ENCODE assay signal across 18 cellular contexts in genomic region chr2:44834656-44835055, GRCh38.
DNase-seq lines count a peak whose midpoint lies in the region; ATAC-seq and TF ChIP-seq lines count a peak whose summit lies in the region.
"Had no signal": no experiment of that assay in that cellular context is flagged by ENCODE, and none has a peak within 500 bp of the region (broad histone marks: within the 10 kb centered on the region; RNA-seq: fewer than 3 reads in every experiment).

No MANE protein-coding gene starts in this region.

- no peaks in the 10 kb centered on the region for H3K36me3 ChIP-seq in WERI-Rb-1

- intact Hi-C loops in activated CD4-positive, alpha-beta T cell treated with anti-CD3 and anti-CD28 coated beads for 36 hours (cut with DNase I, micrococcal nuclease): loop anchor here in 1 of 2 experiments (10.0 kb wide), 2 partner anchors 470 to 730 kb away; partner anchors contain the start of genes CAMKMT and PREPL
- intact Hi-C loops in activated CD4-positive, alpha-beta T cell treated with anti-CD3 and anti-CD28 coated beads, Interleukin-2, amount 10 ng/mL, durations not matched to agents 24 days and 14 days (cut with micrococcal nuclease): loop anchor here (10.0 kb wide), 1 partner anchor 260 kb away; no protein-coding TSS in a partner anchor

- CTCF ChIA-PET in activated CD4-positive, alpha-beta T cell treated with anti-CD3 and anti-CD28 coated beads for 36 hours (lab: Charles Lee): no interaction called here

- no peaks in the 10 kb centered on the region for H3K9me3 Mint-ChIP-seq in activated CD4-positive, alpha-beta T cell treated with anti-CD3 and anti-CD28 coated beads for 36 hours (ENCODE audit: low read depth)
- H3K9me3 Mint-ChIP-seq in activated CD4-positive, alpha-beta T cell treated with anti-CD3 and anti-CD28 coated beads, Interleukin-2, amount 10 ng/mL, durations not matched to agents 24 days and 14 days: peaks cover 7% of the 10 kb centered on the region
- H3K9me3 Mint-ChIP-seq in nephron progenitor cell: peaks cover 11% of the 10 kb centered on the region
- peaks cover 10% of the 10 kb centered on the region for H3K9me3 Mint-ChIP-seq in stimulated activated memory B cell treated with anti-CD40 and anti-IgM and Interleukin-4, amounts not matched to agents 10 μg/mL and 1 μg/mL and 100 μg/mL, for 72 hours
- H3K9me3 Mint-ChIP-seq: GM23338 had no signal

- peaks cover 11% of the 10 kb centered on the region for H3K9me3 ChIP-seq in WERI-Rb-1 (ENCODE audit: severe bottlenecking)

- TF ChIP-seq CTCF in GM12865 (IDR thresholded peaks at IDR 0.05; ENCODE audit: insufficient read depth, low read depth, low read length, missing control alignments) (no peak), WERI-Rb-1 (IDR thresholded peaks at IDR 0.05; ENCODE audit: low read depth, low read length) (no peak), nephron progenitor cell (IDR thresholded peaks at IDR 0.05) (no peak)

- POLR2A ChIA-PET in activated CD4-positive, alpha-beta T cell treated with anti-CD3 and anti-CD28 coated beads for 36 hours (lab: Charles Lee): no interaction called here

- H3K4me3 ChIP-seq in GM12865 (ENCODE audit: low read depth, low read length) (no peak overlapping the region), WERI-Rb-1 (ENCODE audit: low read depth, low read length) (no peak overlapping the region)
- H3K4me3 ChIP-seq: GM23338 had no signal

- no peaks in the 10 kb centered on the region for H3K36me3 Mint-ChIP-seq in activated CD4-positive, alpha-beta T cell treated with anti-CD3 and anti-CD28 coated beads for 36 hours (ENCODE audit: low read depth)
- H3K36me3 Mint-ChIP-seq in activated CD4-positive, alpha-beta T cell treated with anti-CD3 and anti-CD28 coated beads, Interleukin-2, amount 10 ng/mL, durations not matched to agents 24 days and 14 days (ENCODE audit: low read depth): no peaks in the 10 kb centered on the region
- H3K36me3 Mint-ChIP-seq in nephron progenitor cell (ENCODE audit: low read depth): no peaks in the 10 kb centered on the region
- peaks cover 12% of the 10 kb centered on the region for H3K36me3 Mint-ChIP-seq in stimulated activated memory B cell treated with anti-CD40 and anti-IgM and Interleukin-4, amounts not matched to agents 10 μg/mL and 1 μg/mL and 100 μg/mL, for 72 hours
- H3K36me3 Mint-ChIP-seq: CD4-positive, CD25-positive, alpha-beta regulatory T cell; CD8-positive, alpha-beta memory T cell had no signal

- peaks cover 8% of the 10 kb centered on the region for H3K27me3 Mint-ChIP-seq in activated CD4-positive, alpha-beta T cell treated with anti-CD3 and anti-CD28 coated beads for 36 hours
- H3K27me3 Mint-ChIP-seq in activated CD4-positive, alpha-beta T cell treated with anti-CD3 and anti-CD28 coated beads, Interleukin-2, amount 10 ng/mL, durations not matched to agents 24 days and 14 days: no peaks in the 10 kb centered on the region
- peaks cover 51% of the 10 kb centered on the region for H3K27me3 Mint-ChIP-seq in nephron progenitor cell (ENCODE audit: low read depth, poor library complexity)
- H3K27me3 Mint-ChIP-seq in stimulated activated memory B cell treated with anti-CD40 and anti-IgM and Interleukin-4, amounts not matched to agents 10 μg/mL and 1 μg/mL and 100 μg/mL, for 72 hours: no peaks in the 10 kb centered on the region
- H3K27me3 Mint-ChIP-seq: CD4-positive, CD25-positive, alpha-beta regulatory T cell had no signal

- H3K27me3 ChIP-seq in WERI-Rb-1 (ENCODE audit: insufficient read depth, low read depth, severe bottlenecking): no peaks in the 10 kb centered on the region

- peak overlapping the region; percentile 15 for H3K27ac Mint-ChIP-seq in activated CD4-positive, alpha-beta T cell treated with anti-CD3 and anti-CD28 coated beads for 36 hours
- no peak overlapping the region for H3K27ac Mint-ChIP-seq in activated CD4-positive, alpha-beta T cell treated with anti-CD3 and anti-CD28 coated beads, Interleukin-2, amount 10 ng/mL, durations not matched to agents 24 days and 14 days
- H3K27ac Mint-ChIP-seq in nephron progenitor cell: peak overlapping the region; percentile 8
- H3K27ac Mint-ChIP-seq in stimulated activated memory B cell treated with anti-CD40 and anti-IgM and Interleukin-4, amounts not matched to agents 10 μg/mL and 1 μg/mL and 100 μg/mL, for 72 hours: no peak overlapping the region
- H3K27ac Mint-ChIP-seq: B cell; CD4-positive, CD25-positive, alpha-beta regulatory T cell; CD8-positive, alpha-beta memory T cell; GM23338 had no signal

- no peak for DNase-seq in activated CD4-positive, alpha-beta T cell treated with anti-CD3 and anti-CD28 coated beads for 36 hours
- DNase-seq in activated CD4-positive, alpha-beta T cell treated with anti-CD3 and anti-CD28 coated beads, Interleukin-2, amount 10 ng/mL, durations not matched to agents 24 days and 14 days: no peak
- DNase-seq in GM12865 (ENCODE audit: low read depth) (peak; percentile 53), WERI-Rb-1 (peak; percentile 54), nephron progenitor cell (no peak)
- DNase-seq: C1 segment of cervical spinal cord; CD4-positive, CD25-positive, alpha-beta regulatory T cell; CD8-positive, alpha-beta memory T cell; COR-L47; DMS153; DMS79; GDM1; HCEC 1CT had no signal

- H3K4me3 Mint-ChIP-seq in activated CD4-positive, alpha-beta T cell treated with anti-CD3 and anti-CD28 coated beads for 36 hours: no peak overlapping the region
- no peak overlapping the region for H3K4me3 Mint-ChIP-seq in activated CD4-positive, alpha-beta T cell treated with anti-CD3 and anti-CD28 coated beads, Interleukin-2, amount 10 ng/mL, durations not matched to agents 24 days and 14 days
- H3K4me3 Mint-ChIP-seq in nephron progenitor cell: no peak overlapping the region
- no peak overlapping the region for H3K4me3 Mint-ChIP-seq in stimulated activated memory B cell treated with anti-CD40 and anti-IgM and Interleukin-4, amounts not matched to agents 10 μg/mL and 1 μg/mL and 100 μg/mL, for 72 hours
- H3K4me3 Mint-ChIP-seq: B cell; CD4-positive, CD25-positive, alpha-beta regulatory T cell; CD8-positive, alpha-beta memory T cell; GM23338 had no signal

- peaks cover 31% of the 10 kb centered on the region for H3K4me1 Mint-ChIP-seq in activated CD4-positive, alpha-beta T cell treated with anti-CD3 and anti-CD28 coated beads for 36 hours
- H3K4me1 Mint-ChIP-seq in activated CD4-positive, alpha-beta T cell treated with anti-CD3 and anti-CD28 coated beads, Interleukin-2, amount 10 ng/mL, durations not matched to agents 24 days and 14 days: peaks cover 22% of the 10 kb centered on the region
- no peaks in the 10 kb centered on the region for H3K4me1 Mint-ChIP-seq in nephron progenitor cell
- peaks cover 7% of the 10 kb centered on the region for H3K4me1 Mint-ChIP-seq in stimulated activated memory B cell treated with anti-CD40 and anti-IgM and Interleukin-4, amounts not matched to agents 10 μg/mL and 1 μg/mL and 100 μg/mL, for 72 hours
- H3K4me1 Mint-ChIP-seq: B cell, GM23338 had no signal

- ATAC-seq in activated CD4-positive, alpha-beta T cell treated with anti-CD3 and anti-CD28 coated beads for 36 hours: no peak
- no peak for ATAC-seq in stimulated activated memory B cell treated with anti-CD40 and anti-IgM and Interleukin-4, amounts not matched to agents 10 μg/mL and 1 μg/mL and 100 μg/mL, for 72 hours
- no peak for ATAC-seq in HG02885 (IDR thresholded peaks at IDR 0.05; ENCODE audit: poor library complexity, unreplicated experiment)
- ATAC-seq: GM23338 had no signal

- peak overlapping the region; percentile 30 for H3K27ac ChIP-seq in WERI-Rb-1
- H3K27ac ChIP-seq: HL-60 had no signal

Comparison
In these comparisons a context has a peak if more than half of its experiments do, and no peak if none do; other contexts are left out.
1. H3K27ac Mint-ChIP-seq: peak in activated CD4-positive, alpha-beta T cell treated with anti-CD3 and anti-CD28 coated beads for 36 hours (single experiment) and nephron progenitor cell (single experiment); none in activated CD4-positive, alpha-beta T cell treated with anti-CD3 and anti-CD28 coated beads, Interleukin-2, amount 10 ng/mL, durations not matched to agents 24 days and 14 days (single experiment) and stimulated activated memory B cell treated with anti-CD40 and anti-IgM and Interleukin-4, amounts not matched to agents 10 μg/mL and 1 μg/mL and 100 μg/mL, for 72 hours (single experiment).
2. DNase-seq: peak in GM12865 (single experiment) and WERI-Rb-1 (single experiment); none in activated CD4-positive, alpha-beta T cell treated with anti-CD3 and anti-CD28 coated beads for 36 hours (single experiment), activated CD4-positive, alpha-beta T cell treated with anti-CD3 and anti-CD28 coated beads, Interleukin-2, amount 10 ng/mL, durations not matched to agents 24 days and 14 days (single experiment) and nephron progenitor cell (single experiment).